Comparison of ENCODE assay signal across 24 cellular contexts in the genomic region with DNA sequence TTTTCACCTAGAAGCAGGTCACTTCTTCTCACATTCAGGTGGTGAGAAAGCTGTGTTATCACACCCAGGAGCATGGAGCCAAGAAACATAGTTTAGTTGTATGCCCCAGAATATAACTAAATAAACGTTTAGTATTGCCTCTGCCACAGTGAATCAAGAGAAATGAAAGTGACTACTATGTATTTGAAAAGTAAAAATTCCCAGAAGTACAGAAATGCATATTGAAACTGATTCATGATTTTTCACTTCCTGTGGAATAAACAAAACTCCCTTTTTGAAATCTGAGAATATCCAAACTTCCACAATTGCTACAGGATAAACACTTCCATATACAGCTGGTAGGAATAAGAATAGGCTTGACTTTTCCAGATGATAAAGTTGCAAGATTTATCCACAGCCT. TPM values are rescaled to one million over a fixed set of nuclear protein-coding genes. Genes with fewer than 3 reads are reported as not detected.
DNase-seq lines count a peak whose midpoint lies in the region; ATAC-seq and TF ChIP-seq lines count a peak whose summit lies in the region.
"Had no signal": no experiment of that assay in that cellular context is flagged by ENCODE, and none has a peak within 500 bp of the region (broad histone marks: within the 10 kb centered on the region; RNA-seq: fewer than 3 reads in every experiment).

No MANE protein-coding gene starts in this region.

- H3K9me3 ChIP-seq in PC-9 (ENCODE audit: insufficient read depth, low read depth) (peaks cover 5% of the 10 kb centered on the region; the same call in 1 of the 2 replicates), mammary epithelial cell (replicated peaks; ENCODE audit: insufficient read depth, low read length) (peaks cover 3% of the 10 kb centered on the region), skeletal muscle satellite cell (replicated peaks; ENCODE audit: low read length) (no peaks in the 10 kb centered on the region)
- H3K9me3 ChIP-seq: HAP-1, stomach, tibial nerve had no signal

- in situ Hi-C loops in mammary epithelial cell (cut with MboI; ENCODE audit: low sequenced_read_pairs in 2 of 2) = no loop called here

- H3F3A ChIP-seq in PC-9 (ENCODE audit: insufficient read depth, low read depth) = peaks cover 7% of the 10 kb centered on the region; the same call in 1 of the 2 replicates

- H3K9me3 Mint-ChIP-seq in natural killer cell treated with Interleukin-12 subunit alpha and Interleukin-12 subunit beta and Interleukin-15 and Interleukin-18, amount 100 ng/mL, for 72 hours = peaks cover 4% of the 10 kb centered on the region
- no peaks in the 10 kb centered on the region for H3K9me3 Mint-ChIP-seq in natural killer cell
- no peaks in the 10 kb centered on the region for H3K9me3 Mint-ChIP-seq in osteocyte (ENCODE audit: unreplicated experiment)

- no peak overlapping the region for H2AFZ ChIP-seq in PC-9
- H2AFZ ChIP-seq in mammary epithelial cell (ENCODE audit: low read depth, low read length) = no peak overlapping the region

- H3K4me1 ChIP-seq in PC-9 (replicated peaks; ENCODE audit: insufficient read depth) (no peaks in the 10 kb centered on the region), mammary epithelial cell (ENCODE audit: insufficient read depth, low read length) (peaks cover 3% of the 10 kb centered on the region), skeletal muscle satellite cell (ENCODE audit: control insufficient read depth, insufficient read depth, low read length) (peaks cover 7% of the 10 kb centered on the region)
- H3K4me1 ChIP-seq: HAP-1 had no signal

- 67% methylated on average over 1 of the region's 1 CpG for WGBS in mammary epithelial cell (ENCODE audit: low coverage, missing lambda C conversion rate)

- H4K20me1 ChIP-seq in PC-9 (ENCODE audit: insufficient read depth) = no peaks in the 10 kb centered on the region
- no peaks in the 10 kb centered on the region for H4K20me1 ChIP-seq in mammary epithelial cell (ENCODE audit: insufficient read depth, low read length)

- no peaks in the 10 kb centered on the region for H3K9me2 ChIP-seq in PC-9 (ENCODE audit: insufficient read depth)

- intact Hi-C loops in natural killer cell (cut with micrococcal nuclease) = no loop called here
- intact Hi-C loops in PC-9 (cut with micrococcal nuclease; ENCODE audit: unreplicated experiment) = no loop called here
- intact Hi-C loops in mammary epithelial cell (cut with micrococcal nuclease) = no loop called here

- BruUV-seq in PC-9 (replicated peaks; lab: Mats Ljungman, UMichigan) (no TSS peak), mammary epithelial cell (replicated peaks; lab: Mats Ljungman, UMichigan) (no TSS peak)

- H3K27me3 Mint-ChIP-seq in natural killer cell treated with Interleukin-12 subunit alpha and Interleukin-12 subunit beta and Interleukin-15 and Interleukin-18, amount 100 ng/mL, for 72 hours = no peaks in the 10 kb centered on the region
- H3K27me3 Mint-ChIP-seq in natural killer cell (ENCODE audit: low read depth in 2 of 2) = no peaks in the 10 kb centered on the region
- peaks cover 4% of the 10 kb centered on the region for H3K27me3 Mint-ChIP-seq in osteocyte (ENCODE audit: unreplicated experiment)

- H3K4me3 ChIP-seq in PC-9 (no peak overlapping the region), mammary epithelial cell (replicated peaks in 1 of 3; ENCODE audit: insufficient read depth in 1 of 3, low read depth in 2 of 3, low read length in 3 of 3) (no peak overlapping the region), skeletal muscle satellite cell (ENCODE audit: low read length) (no peak overlapping the region)
- H3K4me3 ChIP-seq: HAP-1, stomach, tibial nerve had no signal

- ATAC-seq in natural killer cell treated with Interleukin-12 subunit alpha and Interleukin-12 subunit beta and Interleukin-15 and Interleukin-18, amount 100 ng/mL, for 72 hours = peak in 1 of 2 donors; percentile 30
- no peak for ATAC-seq in natural killer cell
- ATAC-seq: CD8-positive, alpha-beta T cell; esophagus mucosa; SK-N-SH treated with all-trans-retinoic acid at 6 μM for 48 hours; WTC11 had no signal

- no peak for TF ChIP-seq CTCF in natural killer cell (IDR thresholded peaks at IDR 0.05)
- no peak for TF ChIP-seq CTCF in PC-9 (conservative IDR thresholded peaks at IDR 0.05)
- no peak for TF ChIP-seq CTCF in mammary epithelial cell (conservative IDR thresholded peaks at IDR 0.05 in 1 of 2, IDR thresholded peaks at IDR 0.05 in 1 of 2; ENCODE audit: extremely low read depth in 1 of 2, insufficient read depth in 1 of 2, low read depth in 1 of 2, low read length in 2 of 2)
- no peak for TF ChIP-seq CTCF in osteocyte (IDR thresholded peaks at IDR 0.05)

- peaks cover 19 to 22% of the 10 kb centered on the region in 2 donors for H3K4me1 Mint-ChIP-seq in natural killer cell treated with Interleukin-12 subunit alpha and Interleukin-12 subunit beta and Interleukin-15 and Interleukin-18, amount 100 ng/mL, for 72 hours (ENCODE audit: low read depth in 2 of 2)
- H3K4me1 Mint-ChIP-seq in natural killer cell = peaks cover 1 to 3% of the 10 kb centered on the region in 2 donors
- H3K4me1 Mint-ChIP-seq in osteocyte (ENCODE audit: unreplicated experiment) = peaks cover 4% of the 10 kb centered on the region

- no peak for DNase-seq in natural killer cell treated with Interleukin-12 subunit alpha and Interleukin-12 subunit beta and Interleukin-15 and Interleukin-18, amount 100 ng/mL, for 72 hours (ENCODE audit: low spot score)
- DNase-seq in natural killer cell (no peak), PC-9 (no peak), mammary epithelial cell (peak; percentile 43), NCI-H2171 (lab: John Stamatoyannopoulos, UW) (no peak), NCI-H774 (lab: John Stamatoyannopoulos, UW) (no peak), osteocyte (ENCODE audit: extremely low spot score, unreplicated experiment) (no peak)
- DNase-seq: activated gamma-delta T cell; effector memory CD4-positive, alpha-beta T cell; kidney glomerular epithelial cell; NCI-H146; NCI-H524 treated with DMSO at 0.1 percent for 48 hours; stimulated activated CD4-positive, alpha-beta T cell treated with anti-CD3 and anti-CD28 coated beads, Interleukin-4, amount 100 ng/mL, for 4 hours; stomach; T-helper 9 cell had no signal

- CTCF ChIA-PET in PC-9 (lab: Charles Lee) = no interaction called here
- CTCF ChIA-PET in mammary epithelial cell (lab: Charles Lee; ENCODE audit: low non-redundant PET) = no interaction called here

- dilution Hi-C loops in mammary epithelial cell (cut with HindIII; ENCODE audit: low sequenced_read_pairs) = no loop called here

- POLR2A ChIA-PET in PC-9 (lab: Charles Lee; ENCODE audit: unreplicated experiment) = no interaction called here

- H3K4me3 Mint-ChIP-seq in natural killer cell treated with Interleukin-12 subunit alpha and Interleukin-12 subunit beta and Interleukin-15 and Interleukin-18, amount 100 ng/mL, for 72 hours = peak overlapping the region; percentile 47
- H3K4me3 Mint-ChIP-seq in natural killer cell = no peak overlapping the region
- H3K4me3 Mint-ChIP-seq in osteocyte (ENCODE audit: unreplicated experiment) = no peak overlapping the region
- H3K4me3 Mint-ChIP-seq: CD8-positive, alpha-beta T cell; WTC11 had no signal

- H3K9ac ChIP-seq in mammary epithelial cell (ENCODE audit: insufficient read depth, low read length) = no peak overlapping the region
- H3K9ac ChIP-seq in skeletal muscle satellite cell (ENCODE audit: low read depth, low read length) = no peak overlapping the region

- H3K4me2 ChIP-seq in PC-9 = no peak overlapping the region
- no peak overlapping the region for H3K4me2 ChIP-seq in mammary epithelial cell (ENCODE audit: insufficient read depth, low read depth, low read length)
- peak overlapping the region; percentile 4 for H3K4me2 ChIP-seq in skeletal muscle satellite cell (ENCODE audit: low read length)

- H3K36me3 Mint-ChIP-seq in natural killer cell treated with Interleukin-12 subunit alpha and Interleukin-12 subunit beta and Interleukin-15 and Interleukin-18, amount 100 ng/mL, for 72 hours = peaks cover 8% of the 10 kb centered on the region
- no peaks in the 10 kb centered on the region for H3K36me3 Mint-ChIP-seq in natural killer cell
- no peaks in the 10 kb centered on the region for H3K36me3 Mint-ChIP-seq in osteocyte (ENCODE audit: unreplicated experiment)
- H3K36me3 Mint-ChIP-seq: CD8-positive, alpha-beta T cell; WTC11 had no signal

- H3K36me3 ChIP-seq in PC-9 (ENCODE audit: low read depth) = no peaks in the 10 kb centered on the region
- H3K36me3 ChIP-seq in mammary epithelial cell (ENCODE audit: insufficient read depth, low read length) = no peaks in the 10 kb centered on the region
- no peaks in the 10 kb centered on the region for H3K36me3 ChIP-seq in skeletal muscle satellite cell (ENCODE audit: insufficient read depth, low read length)
- H3K36me3 ChIP-seq: HAP-1, stomach, tibial nerve had no signal

- peak overlapping the region in 1 of 2 donors; percentile 60 for H3K27ac Mint-ChIP-seq in natural killer cell treated with Interleukin-12 subunit alpha and Interleukin-12 subunit beta and Interleukin-15 and Interleukin-18, amount 100 ng/mL, for 72 hours
- no peak overlapping the region for H3K27ac Mint-ChIP-seq in natural killer cell
- no peak overlapping the region for H3K27ac Mint-ChIP-seq in osteocyte (ENCODE audit: unreplicated experiment)
- H3K27ac Mint-ChIP-seq: CD8-positive, alpha-beta T cell; WTC11 had no signal

- no peaks in the 10 kb centered on the region for H3K27me3 ChIP-seq in PC-9 (ENCODE audit: insufficient read depth, low read depth)
- no peaks in the 10 kb centered on the region for H3K27me3 ChIP-seq in mammary epithelial cell (ENCODE audit: insufficient read depth, low read length)
- peaks cover 8% of the 10 kb centered on the region for H3K27me3 ChIP-seq in skeletal muscle satellite cell (ENCODE audit: control insufficient read depth, insufficient read depth, low read length)
- H3K27me3 ChIP-seq: stomach, tibial nerve had no signal

- H3K27ac ChIP-seq in PC-9 (0 out of 2 replicates have a peak overlapping the region, but pooled peaks have one; percentile 4), mammary epithelial cell (ENCODE audit: insufficient read depth, low read depth, low read length) (no peak overlapping the region)
- H3K27ac ChIP-seq: RWPE1, stomach, tibial nerve had no signal

- H3K79me2 ChIP-seq in PC-9 (ENCODE audit: low read depth) (no peaks in the 10 kb centered on the region), mammary epithelial cell (ENCODE audit: insufficient read depth, low read length) (no peaks in the 10 kb centered on the region)

RNA-seq across cellular contexts. Expression of gene NINJ1, which starts 15.3 kb away (rescaled TPM):
- total RNA-seq in natural killer cell treated with Interleukin-12 subunit alpha and Interleukin-12 subunit beta and Interleukin-15 and Interleukin-18, amount 100 ng/mL, for 72 hours = 10 to 100 TPM; 20.1 to 21.9 TPM
- 100 to 1,000 TPM in 1 of 3 donors, 10 to 100 TPM in 2; 87.3 to 121 (median 93.8) TPM for total RNA-seq in natural killer cell
- total RNA-seq in PC-9 (2021) = 115 TPM in 2 replicates
- 10 to 100 TPM; 50.2 to 92.2 TPM for total RNA-seq in mammary epithelial cell
- 48.5 TPM for polyA plus RNA-seq in mammary epithelial cell
- 69.2 TPM for polyA minus RNA-seq in mammary epithelial cell
- 16.6 and 20.0 TPM in 2 replicates for total RNA-seq in skeletal muscle satellite cell (2012; rRNA removed)
- total RNA-seq in osteocyte = 28.1 and 32.9 TPM in 2 replicates

RNA-seq across cellular contexts. Expression of gene WNK2, which starts 34.6 kb away (rescaled TPM):
- total RNA-seq in natural killer cell treated with Interleukin-12 subunit alpha and Interleukin-12 subunit beta and Interleukin-15 and Interleukin-18, amount 100 ng/mL, for 72 hours = not detected
- total RNA-seq in natural killer cell (under 1 TPM in 1 of 3 donors, not detected in 2; 0.25 TPM), PC-9 (2021) (44.6 and 61.3 TPM in 2 replicates), mammary epithelial cell (10 to 100 TPM in 1 of 2 donors, under 1 TPM in 1; 0.49 to 12.8 TPM), osteocyte (not detected in 2 replicates)
- 0.01 TPM for polyA plus RNA-seq in mammary epithelial cell
- polyA minus RNA-seq in mammary epithelial cell = not detected
- total RNA-seq in skeletal muscle satellite cell (2012; rRNA removed) = 0.22 TPM in 1 of 2 replicates, not detected in the other
- total RNA-seq: lung microvascular endothelial cell had no signal

RNA-seq across cellular contexts. Expression of gene CARD19, which starts 53.3 kb away (rescaled TPM):
- 10 to 100 TPM; 21.7 to 23.4 TPM for total RNA-seq in natural killer cell treated with Interleukin-12 subunit alpha and Interleukin-12 subunit beta and Interleukin-15 and Interleukin-18, amount 100 ng/mL, for 72 hours
- 10 to 100 TPM; 30.7 to 49.1 (median 42.6) TPM for total RNA-seq in natural killer cell
- 97.5 and 122 TPM in 2 replicates for total RNA-seq in PC-9 (2021)
- 10 to 100 TPM; 56.1 to 68.8 TPM for total RNA-seq in mammary epithelial cell
- polyA plus RNA-seq in mammary epithelial cell = 77.6 TPM
- 10.8 TPM for polyA minus RNA-seq in mammary epithelial cell
- total RNA-seq in skeletal muscle satellite cell (2012; rRNA removed) = 82.6 and 109 TPM in 2 replicates
- total RNA-seq in osteocyte = 35.8 and 42.9 TPM in 2 replicates
